ENCODE assay signal across 23 cellular contexts in genomic region chr7:123439186-123439585, GRCh38.
DNase-seq lines count a peak whose midpoint lies in the region; ATAC-seq and TF ChIP-seq lines count a peak whose summit lies in the region.
"Had no signal": no experiment of that assay in that cellular context is flagged by ENCODE, and none has a peak within 500 bp of the region (broad histone marks: within the 10 kb centered on the region; RNA-seq: fewer than 3 reads in every experiment).

No MANE protein-coding gene starts in this region.

- H3K9me3 ChIP-seq in HUES6 (ENCODE audit: control insufficient read depth, insufficient read depth, low read depth, low read length) (no peaks in the 10 kb centered on the region; the same call in 1 of the 2 replicates), ectodermal cell (ENCODE audit: control insufficient read depth, low read length) (no peaks in the 10 kb centered on the region), iPS DF 6.9 (ENCODE audit: control insufficient read depth, insufficient read depth, low read length) (no peaks in the 10 kb centered on the region), neural progenitor cell (ENCODE audit: low read depth) (no peaks in the 10 kb centered on the region), transverse colon (no peaks in the 10 kb centered on the region)
- H3K9me3 ChIP-seq: A549; BLaER1 treated with 17β-estradiol and CSF1 and Interleukin-3, amounts not matched to agents 10 nM and 100 nM had no signal

- no peaks in the 10 kb centered on the region for H4K20me1 ChIP-seq in neural progenitor cell (ENCODE audit: low read depth)
- H4K20me1 ChIP-seq: BLaER1 treated with 17β-estradiol and CSF1 and Interleukin-3, amounts not matched to agents 10 nM and 100 nM had no signal

- H3K9ac ChIP-seq in HUES6 (ENCODE audit: low read length) (no peak overlapping the region), neural progenitor cell (no peak overlapping the region)
- H3K9ac ChIP-seq: BLaER1 treated with 17β-estradiol and CSF1 and Interleukin-3, amounts not matched to agents 10 nM and 100 nM had no signal

- H3K27me3 ChIP-seq in HUES6 (ENCODE audit: control insufficient read depth, insufficient read depth, low read length), result no peaks in the 10 kb centered on the region
- no peaks in the 10 kb centered on the region for H3K27me3 ChIP-seq in ectodermal cell (ENCODE audit: control insufficient read depth, insufficient read depth, low read length, poor library complexity, severe bottlenecking)
- H3K27me3 ChIP-seq in iPS DF 6.9 (ENCODE audit: control insufficient read depth, insufficient read depth, low read length), result no peaks in the 10 kb centered on the region
- H3K27me3 ChIP-seq in neural progenitor cell, result no peaks in the 10 kb centered on the region
- H3K27me3 ChIP-seq in transverse colon, result no peaks in the 10 kb centered on the region
- H3K27me3 ChIP-seq: BLaER1 treated with 17β-estradiol and CSF1 and Interleukin-3, amounts not matched to agents 10 nM and 100 nM had no signal

- H3K27ac Mint-ChIP-seq in neural progenitor cell, result peak overlapping the region; percentile 60
- H3K27ac Mint-ChIP-seq: CD4-positive, alpha-beta T cell had no signal

- H3K36me3 Mint-ChIP-seq in neural progenitor cell, result no peaks in the 10 kb centered on the region

- H3F3A ChIP-seq in neural progenitor cell (ENCODE audit: low read depth), result no peaks in the 10 kb centered on the region

- no peak for TF ChIP-seq EP300 in transverse colon (IDR thresholded peaks at IDR 0.05; ENCODE audit: low read depth)

- H3K4me3 ChIP-seq in HUES6 (ENCODE audit: low read depth, low read length) (no peak overlapping the region), ectodermal cell (ENCODE audit: insufficient read depth, low read depth, low read length) (no peak overlapping the region), iPS DF 6.9 (ENCODE audit: low read length) (no peak overlapping the region), neural progenitor cell (no peak overlapping the region), transverse colon (no peak overlapping the region)
- H3K4me3 ChIP-seq: A549; BLaER1 treated with 17β-estradiol and CSF1 and Interleukin-3, amounts not matched to agents 10 nM and 100 nM had no signal

- no peaks in the 10 kb centered on the region for H3K27me3 Mint-ChIP-seq in neural progenitor cell (ENCODE audit: insufficient read depth, low read depth)
- H3K27me3 Mint-ChIP-seq: CD4-positive, alpha-beta T cell had no signal

- DNase-seq in iPS DF 6.9 (ENCODE audit: low read depth, low spot score) (no peak), neural progenitor cell (ENCODE audit: low spot score) (no peak), foreskin melanocyte (no peak), transverse colon (no peak)
- no peak for DNase-seq in central memory CD4-positive, alpha-beta T cell
- DNase-seq: AML-193; CD4-positive, alpha-beta T cell; HCEC 1CT; KBM-7; MV-4-11; NCI-H1105; NCI-H1694; NCI-H2029 treated with DMSO at 0.1 percent for 48 hours; NCI-H446 treated with DMSO at 0.1 percent for 48 hours; NCI-H526; SHP77 had no signal

- no peaks in the 10 kb centered on the region for H3K79me2 ChIP-seq in neural progenitor cell (ENCODE audit: low read depth)

- 73 to 80% methylated on average over 1 of the region's 1 CpG for WGBS in ectodermal cell, 2 experiments
- no CpG with 5 or more reads among the region's 1 CpG for WGBS in iPS DF 6.9 (ENCODE audit: insufficient coverage, insufficient read length)
- WGBS in transverse colon (ENCODE audit: low coverage in 1 of 2), 2 donors, result 50% methylated on average over 1 of the region's 1 CpG; no CpG with 5 or more reads in 1 of the 2 donors

- intact Hi-C loops in transverse colon (cut with DNase I; ENCODE audit: low total_unique reads), result no loop called here

- no peak overlapping the region for H2AFZ ChIP-seq in neural progenitor cell (replicated peaks)

- H3K27ac ChIP-seq in HUES6 (ENCODE audit: low read depth, low read length) (peak overlapping the region; percentile 77), ectodermal cell (ENCODE audit: insufficient read depth, low read depth, low read length, poor library complexity, severe bottlenecking) (peak overlapping the region; percentile 87), iPS DF 6.9 (ENCODE audit: low read length) (peak overlapping the region; percentile 84), neural progenitor cell (no peak overlapping the region), transverse colon (no peak overlapping the region)
- H3K27ac ChIP-seq: A549; BLaER1 treated with 17β-estradiol and CSF1 and Interleukin-3, amounts not matched to agents 10 nM and 100 nM; RWPE1 had no signal

- H3K4me3 Mint-ChIP-seq in neural progenitor cell, result no peak overlapping the region
- H3K4me3 Mint-ChIP-seq: CD4-positive, alpha-beta T cell had no signal

- peaks cover 19% of the 10 kb centered on the region for H3K4me1 Mint-ChIP-seq in neural progenitor cell

- ATAC-seq in HG03196 (IDR thresholded peaks at IDR 0.05; ENCODE audit: unreplicated experiment), result no peak
- ATAC-seq: A549, Panc1 had no signal

- in situ Hi-C loops in transverse colon (cut with MboI; ENCODE audit: low pct_ligation_motif_present in 1 of 4, low pct_unique_long_range_greater_than_20kb in 1 of 4, low sequenced_read_pairs in 3 of 4), result no loop called here

- H3K4me1 ChIP-seq in HUES6 (ENCODE audit: control insufficient read depth, insufficient read depth, low read length), result peaks cover 20% of the 10 kb centered on the region
- peaks cover 14% of the 10 kb centered on the region for H3K4me1 ChIP-seq in ectodermal cell (ENCODE audit: control insufficient read depth, insufficient read depth, low read length)
- H3K4me1 ChIP-seq in iPS DF 6.9 (ENCODE audit: control insufficient read depth, insufficient read depth, low read length), result peaks cover 5% of the 10 kb centered on the region
- H3K4me1 ChIP-seq in neural progenitor cell, result peaks cover 14% of the 10 kb centered on the region
- H3K4me1 ChIP-seq in transverse colon, result no peaks in the 10 kb centered on the region
- H3K4me1 ChIP-seq: A549 had no signal

- TF ChIP-seq CTCF in neural progenitor cell (IDR thresholded peaks at IDR 0.05) (no peak), transverse colon (IDR thresholded peaks at IDR 0.05) (no peak)

- H3K9me3 Mint-ChIP-seq in neural progenitor cell, result peaks cover 9% of the 10 kb centered on the region
- H3K9me3 Mint-ChIP-seq: CD4-positive, alpha-beta T cell had no signal

- no peak for TF ChIP-seq POLR2A in transverse colon (IDR thresholded peaks at IDR 0.05)

- H3K36me3 ChIP-seq in HUES6 (ENCODE audit: control insufficient read depth, insufficient read depth, low read length) (no peaks in the 10 kb centered on the region), ectodermal cell (ENCODE audit: control insufficient read depth, insufficient read depth, low read length) (no peaks in the 10 kb centered on the region), iPS DF 6.9 (ENCODE audit: control insufficient read depth, insufficient read depth, low read length) (no peaks in the 10 kb centered on the region), neural progenitor cell (no peaks in the 10 kb centered on the region), transverse colon (no peaks in the 10 kb centered on the region)
- H3K36me3 ChIP-seq: BLaER1 treated with 17β-estradiol and CSF1 and Interleukin-3, amounts not matched to agents 10 nM and 100 nM had no signal

- H3K4me2 ChIP-seq in neural progenitor cell, result no peak overlapping the region
- H3K4me2 ChIP-seq: A549 had no signal

Comparison
In these comparisons a context has a peak if more than half of its experiments do, and no peak if none do; other contexts are left out.
1. H3K27ac ChIP-seq: peak in HUES6 (single experiment), ectodermal cell (single experiment) and iPS DF 6.9 (single experiment); none in neural progenitor cell (single experiment) and transverse colon (0 of 4).